9 cellular contexts compared by ENCODE assay signal in genomic region chr1:8431028-8431427, GRCh38.
DNase-seq lines count a peak whose midpoint lies in the region; ATAC-seq and TF ChIP-seq lines count a peak whose summit lies in the region.
"Had no signal": no experiment of that assay in that cellular context is flagged by ENCODE, and none has a peak within 500 bp of the region (broad histone marks: within the 10 kb centered on the region; RNA-seq: fewer than 3 reads in every experiment).

No MANE protein-coding gene starts in this region.

- H3K9me3 ChIP-seq in WERI-Rb-1 (ENCODE audit: severe bottlenecking) = no peaks in the 10 kb centered on the region

- peak overlapping the region; percentile 64 to 79 for H3K27ac Mint-ChIP-seq in effector memory CD8-positive, alpha-beta T cell

- H3K4me3 ChIP-seq in WERI-Rb-1 (ENCODE audit: low read depth, low read length) = no peak overlapping the region
- H3K4me3 ChIP-seq in foreskin fibroblast (ENCODE audit: low read depth in 1 of 2, low read length in 2 of 2) = no peak overlapping the region

- peaks cover 47 to 53% of the 10 kb centered on the region in 2 donors for H3K4me1 Mint-ChIP-seq in effector memory CD8-positive, alpha-beta T cell (ENCODE audit: low read depth in 2 of 2)

- ATAC-seq in effector memory CD8-positive, alpha-beta T cell (replicated peaks) = peak; percentile 47

- no peaks in the 10 kb centered on the region for H3K9me3 Mint-ChIP-seq in effector memory CD8-positive, alpha-beta T cell

- TF ChIP-seq CTCF in WERI-Rb-1 (IDR thresholded peaks at IDR 0.05; ENCODE audit: low read depth, low read length) = peak; percentile 33; the same call in 1 of the 2 replicates
- no peak for TF ChIP-seq CTCF in foreskin fibroblast (IDR thresholded peaks at IDR 0.05; ENCODE audit: low read depth, low read length)

- no peaks in the 10 kb centered on the region for H3K27me3 ChIP-seq in WERI-Rb-1 (ENCODE audit: insufficient read depth, low read depth, severe bottlenecking)

- H3K36me3 Mint-ChIP-seq in effector memory CD8-positive, alpha-beta T cell (ENCODE audit: insufficient read depth) = peaks cover 9% of the 10 kb centered on the region

- no peaks in the 10 kb centered on the region for H3K27me3 Mint-ChIP-seq in effector memory CD8-positive, alpha-beta T cell

- peak; percentile 18 for DNase-seq in stimulated activated CD4-positive, alpha-beta T cell treated with anti-CD3 and anti-CD28 coated beads, Interleukin-12 subunit alpha, Interleukin-12 subunit beta, amount 100 ng/mL, for 4 hours
- DNase-seq in stimulated activated CD4-positive, alpha-beta T cell treated with anti-CD3 and anti-CD28 coated beads, Interleukin-2, amount 100 ng/mL, for 48 hours = no peak
- DNase-seq in WERI-Rb-1 = peak; percentile 21
- peak in 2 of 3 experiments; percentile 17 to 18 for DNase-seq in effector memory CD8-positive, alpha-beta T cell
- DNase-seq in NCI-H345 (lab: John Stamatoyannopoulos, UW) = no peak
- DNase-seq in foreskin fibroblast = no peak
- no peak for DNase-seq in SW480 (ENCODE audit: low spot score)
- DNase-seq in SHP77 (lab: John Stamatoyannopoulos, UW) = no peak
- DNase-seq: NCI-H1105 had no signal

- peaks cover 32% of the 10 kb centered on the region for H3K36me3 ChIP-seq in WERI-Rb-1

- no peak overlapping the region for H3K27ac ChIP-seq in WERI-Rb-1

- peak overlapping the region; percentile 59 to 66 for H3K4me3 Mint-ChIP-seq in effector memory CD8-positive, alpha-beta T cell

Comparison
In these comparisons a context has a peak if more than half of its experiments do, and no peak if none do; other contexts are left out.
1. DNase-seq: peak in stimulated activated CD4-positive, alpha-beta T cell treated with anti-CD3 and anti-CD28 coated beads, Interleukin-12 subunit alpha, Interleukin-12 subunit beta, amount 100 ng/mL, for 4 hours (single experiment), WERI-Rb-1 (single experiment) and effector memory CD8-positive, alpha-beta T cell (2 of 3); none in stimulated activated CD4-positive, alpha-beta T cell treated with anti-CD3 and anti-CD28 coated beads, Interleukin-2, amount 100 ng/mL, for 48 hours (0 of 2), NCI-H345 (single experiment), foreskin fibroblast (0 of 2), SW480 (single experiment) and SHP77 (0 of 2).